25 cellular contexts compared by ENCODE assay signal in genomic region chrX:115589419-115589818, GRCh38. TPM values are rescaled to one million over a fixed set of nuclear protein-coding genes. Genes with fewer than 3 reads are reported as not detected.
DNase-seq lines count a peak whose midpoint lies in the region; FAIRE-seq and TF ChIP-seq lines count a peak whose summit lies in the region.
"Had no signal": no experiment of that assay in that cellular context is flagged by ENCODE, and none has a peak within 500 bp of the region (broad histone marks: within the 10 kb centered on the region; RNA-seq: fewer than 3 reads in every experiment).

No MANE protein-coding gene starts in this region.

- CTCF ChIA-PET in Caco-2 (lab: Charles Lee) = no interaction called here

- no peak overlapping the region for H3K4ac ChIP-seq in trophoblast cell (ENCODE audit: low read depth, low read length)

- H2BK5ac ChIP-seq in trophoblast cell (ENCODE audit: low read depth, low read length, poor library complexity) = no peak overlapping the region

- no peaks in the 10 kb centered on the region for H3K27me3 ChIP-seq in esophagus (ENCODE audit: control insufficient read depth in 1 of 2, insufficient read depth in 2 of 2, low read length in 2 of 2)
- H3K27me3 ChIP-seq in trophoblast cell (ENCODE audit: insufficient read depth, low read length) = no peaks in the 10 kb centered on the region
- H3K27me3 ChIP-seq in Caco-2 (replicated peaks; ENCODE audit: control insufficient read depth, insufficient read depth, low read length) = no peaks in the 10 kb centered on the region
- H3K27me3 ChIP-seq: right atrium auricular region, uterus had no signal

- no peak for TF ChIP-seq CTCF in Caco-2 (IDR thresholded peaks at IDR 0.05; ENCODE audit: insufficient read depth in 1 of 2, low read depth in 1 of 2, low read length in 1 of 2, severe bottlenecking in 1 of 2, unreplicated experiment in 1 of 2)

- H3K9me3 Mint-ChIP-seq in Caco-2 (ENCODE audit: unreplicated experiment) = no peaks in the 10 kb centered on the region
- H3K9me3 Mint-ChIP-seq: activated CD4-positive, alpha-beta memory T cell treated with anti-CD3 and anti-CD28 coated beads, Interleukin-2, amount 10 ng/mL, durations not matched to agents 7 days and 5 days had no signal

- H3K27ac Mint-ChIP-seq in Caco-2 (ENCODE audit: unreplicated experiment) = no peak overlapping the region
- H3K27ac Mint-ChIP-seq: activated CD4-positive, alpha-beta memory T cell treated with anti-CD3 and anti-CD28 coated beads, Interleukin-2, amount 10 ng/mL, durations not matched to agents 7 days and 5 days; naive B cell had no signal

- POLR2A ChIA-PET in Caco-2 (lab: Charles Lee) = no interaction called here

- intact Hi-C loops in Caco-2 (cut with micrococcal nuclease; ENCODE audit: unreplicated experiment) = no loop called here

- H3K4me3 ChIP-seq in esophagus (ENCODE audit: low read depth in 1 of 2, low read length in 2 of 2) = no peak overlapping the region
- H3K4me3 ChIP-seq in trophoblast cell (ENCODE audit: low read depth, low read length) = no peak overlapping the region
- no peak overlapping the region for H3K4me3 ChIP-seq in Caco-2 (ENCODE audit: low read depth, low read length)
- H3K4me3 ChIP-seq: K562, right atrium auricular region, uterus had no signal

- H2AK5ac ChIP-seq in trophoblast cell (ENCODE audit: low read length) = no peak overlapping the region

- H3K18ac ChIP-seq in trophoblast cell (ENCODE audit: low read length) = no peak overlapping the region

- H3K79me2 ChIP-seq in trophoblast cell (ENCODE audit: control insufficient read depth, insufficient read depth, low read length, poor library complexity) = no peaks in the 10 kb centered on the region

- H4K8ac ChIP-seq in trophoblast cell (ENCODE audit: low read depth, low read length) = no peak overlapping the region

- H3K79me1 ChIP-seq in trophoblast cell (ENCODE audit: low read length) = no peaks in the 10 kb centered on the region

- no peak overlapping the region for H2BK12ac ChIP-seq in trophoblast cell (ENCODE audit: low read length)

- H3K23ac ChIP-seq in trophoblast cell (ENCODE audit: low read length) = no peak overlapping the region

- H2BK120ac ChIP-seq in trophoblast cell (ENCODE audit: insufficient read depth, low read length, poor library complexity) = no peak overlapping the region

- H3K36me3 Mint-ChIP-seq in Caco-2 (ENCODE audit: insufficient read depth, unreplicated experiment) = no peaks in the 10 kb centered on the region
- H3K36me3 Mint-ChIP-seq: naive B cell had no signal

- peak; percentile 46 for FAIRE-seq in GM18507 (lab: Jason Lieb, UNC)
- FAIRE-seq: G401.6, K562, kidney had no signal

- no peaks in the 10 kb centered on the region for H3K4me1 ChIP-seq in esophagus (ENCODE audit: control insufficient read depth in 2 of 2, insufficient read depth in 2 of 2, low read length in 1 of 2)
- peaks cover 0 to 3% of the 10 kb centered on the region in 2 experiments for H3K4me1 ChIP-seq in trophoblast cell (ENCODE audit: control insufficient read depth in 1 of 2, insufficient read depth in 2 of 2, low read length in 2 of 2)
- peaks cover 23% of the 10 kb centered on the region for H3K4me1 ChIP-seq in Caco-2

- H3K36me3 ChIP-seq in esophagus (ENCODE audit: control insufficient read depth in 2 of 2, insufficient read depth in 2 of 2, low read length in 1 of 2) (no peaks in the 10 kb centered on the region), trophoblast cell (ENCODE audit: control insufficient read depth in 1 of 2, insufficient read depth in 2 of 2, low read length in 2 of 2) (no peaks in the 10 kb centered on the region), Caco-2 (ENCODE audit: control insufficient read depth, insufficient read depth, low read length) (no peaks in the 10 kb centered on the region)
- H3K36me3 ChIP-seq: right atrium auricular region, uterus had no signal

- BruUV-seq in Caco-2 (replicated peaks; lab: Mats Ljungman, UMichigan) = no TSS peak

- H3K9me3 ChIP-seq in esophagus (ENCODE audit: control insufficient read depth in 2 of 2, insufficient read depth in 1 of 2, low read depth in 1 of 2, low read length in 1 of 2) = no peaks in the 10 kb centered on the region
- H3K9me3 ChIP-seq in trophoblast cell (ENCODE audit: insufficient read depth, low read depth, low read length) = no peaks in the 10 kb centered on the region
- H3K9me3 ChIP-seq in Caco-2 = no peaks in the 10 kb centered on the region
- H3K9me3 ChIP-seq: right atrium auricular region, uterus had no signal

- no peaks in the 10 kb centered on the region for H3K27me3 Mint-ChIP-seq in Caco-2 (ENCODE audit: insufficient read depth, unreplicated experiment)
- H3K27me3 Mint-ChIP-seq: activated CD4-positive, alpha-beta memory T cell treated with anti-CD3 and anti-CD28 coated beads, Interleukin-2, amount 10 ng/mL, durations not matched to agents 7 days and 5 days; naive B cell had no signal

- 61 to 66% methylated on average over 4 of the region's 4 CpGs for whole genome bisulfite sequencing in esophagus, 2 donors
- WGBS in trophoblast cell (ENCODE audit: extremely low coverage, insufficient coverage, insufficient read length) = no CpG with 5 or more reads among the region's 4 CpGs

- H3K4me2 ChIP-seq in trophoblast cell (ENCODE audit: low read length) = no peak overlapping the region

- H3K9ac ChIP-seq in trophoblast cell (ENCODE audit: low read length) = no peak overlapping the region

- H4K91ac ChIP-seq in trophoblast cell (ENCODE audit: low read depth, low read length) = no peak overlapping the region

- no peak overlapping the region for H4K12ac ChIP-seq in trophoblast cell (ENCODE audit: low read depth, low read length)

- no peak overlapping the region for H3K14ac ChIP-seq in trophoblast cell (ENCODE audit: low read length)

- no peak overlapping the region for H2AFZ ChIP-seq in trophoblast cell (ENCODE audit: insufficient read depth, low read length, poor library complexity)

- no peaks in the 10 kb centered on the region for H3K4me1 Mint-ChIP-seq in Caco-2 (ENCODE audit: low read depth, unreplicated experiment)
- H3K4me1 Mint-ChIP-seq: activated CD4-positive, alpha-beta memory T cell treated with anti-CD3 and anti-CD28 coated beads, Interleukin-2, amount 10 ng/mL, durations not matched to agents 7 days and 5 days; naive B cell had no signal

- H3K27ac ChIP-seq in esophagus (ENCODE audit: low read depth in 2 of 2, low read length in 1 of 2) (peak overlapping the region; percentile 67 to 72), trophoblast cell (ENCODE audit: low read depth, low read length) (peak overlapping the region; percentile 25)
- H3K27ac ChIP-seq: right atrium auricular region had no signal

- DNase-seq in GM18507 (ENCODE audit: extremely low spot score, insufficient read length, low read depth) (no peak), NCI-H69 (lab: John Stamatoyannopoulos, UW) (peak; percentile 3), trophoblast cell (no peak), inferior parietal cortex (ENCODE audit: extremely low spot score) (no peak), EL (no peak), Caco-2 (no peak)
- DNase-seq: activated CD4-positive, alpha-beta memory T cell treated with anti-CD3 and anti-CD28 coated beads, Interleukin-2, amount 10 ng/mL, durations not matched to agents 7 days and 5 days; activated naive CD4-positive, alpha-beta T cell treated with Interleukin-2 at 50 U/mL for 16 hours; amygdala; central memory CD4-positive, alpha-beta T cell; DMS153; erythroblast; HCEC 1CT; kidney; mesenchymal stem cell; naive B cell; NCI-H1694; NCI-H2171 treated with DMSO at 0.1 percent for 48 hours; NCI-H526; occipital lobe; uterus had no signal

- no peak overlapping the region for H3K4me3 Mint-ChIP-seq in Caco-2 (ENCODE audit: unreplicated experiment)
- H3K4me3 Mint-ChIP-seq: activated CD4-positive, alpha-beta memory T cell treated with anti-CD3 and anti-CD28 coated beads, Interleukin-2, amount 10 ng/mL, durations not matched to agents 7 days and 5 days; naive B cell had no signal

RNA-seq across cellular contexts. Expression of gene PLS3, which starts 28.4 kb away (rescaled TPM):
- polyA plus RNA-seq in esophagus = 100 to 1,000 TPM in 1 of 2 donors, 10 to 100 TPM in 1; 59.6 to 103 TPM
- polyA plus RNA-seq in trophoblast cell (2013) = 140 and 145 TPM in 2 replicates
- 211 and 213 TPM in 2 replicates for total RNA-seq in Caco-2 (2022)
